20 cellular contexts compared by ENCODE assay signal in the genomic region with DNA sequence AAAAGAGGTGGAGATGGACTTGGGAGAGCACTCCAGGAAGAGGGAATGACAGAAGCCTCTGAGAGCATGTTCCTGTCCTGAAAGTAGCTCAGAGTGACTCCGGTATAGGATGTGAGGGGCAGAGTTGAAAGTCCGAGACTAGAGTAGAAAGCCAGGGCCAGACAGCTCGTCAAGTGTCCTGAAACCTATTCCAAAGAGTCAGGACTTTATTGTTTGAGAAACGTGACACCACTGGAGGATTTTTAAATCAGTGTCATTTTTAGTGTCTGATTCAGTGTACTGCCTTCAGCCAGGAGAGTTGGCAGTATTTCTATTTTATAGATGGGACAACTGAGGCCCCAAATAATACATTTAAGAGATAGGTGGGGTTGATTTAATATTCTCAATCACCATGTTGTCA. TPM values are rescaled to one million over a fixed set of nuclear protein-coding genes. Genes with fewer than 3 reads are reported as not detected.
DNase-seq lines count a peak whose midpoint lies in the region; ATAC-seq, FAIRE-seq and TF ChIP-seq lines count a peak whose summit lies in the region.
"Had no signal": no experiment of that assay in that cellular context is flagged by ENCODE, and none has a peak within 500 bp of the region (broad histone marks: within the 10 kb centered on the region; RNA-seq: fewer than 3 reads in every experiment).

No MANE protein-coding gene starts in this region.

- DNase-seq in A549 (ENCODE audit: low read depth in 1 of 2, low spot score in 1 of 2) (no peak), OCI-LY7 (ENCODE audit: low spot score) (no peak), fibroblast of pulmonary artery (ENCODE audit: low read depth) (no peak), pons (ENCODE audit: low spot score) (peak; percentile 14), NCI-H524 (lab: John Stamatoyannopoulos, UW) (no peak), T-cell (no peak)
- DNase-seq: Calu3; effector memory CD4-positive, alpha-beta T cell; immature natural killer cell; Karpas-422; NCI-H1694 treated with DMSO at 0.1 percent for 48 hours; NCI-H510A treated with DMSO at 0.1 percent for 48 hours; SW 1271; WERI-Rb-1 had no signal

- H3K4me2 ChIP-seq in A549 (no peak overlapping the region), OCI-LY7 (ENCODE audit: low read length) (peak overlapping the region; percentile 90; the same call in 1 of the 2 replicates)

- FAIRE-seq in A549 (lab: Jason Lieb, UNC): no peak
- FAIRE-seq: bronchial epithelial cell, frontal cortex had no signal

- H2AFZ ChIP-seq in OCI-LY7 (ENCODE audit: low read length): peak overlapping the region; percentile 23; the same call in 1 of the 2 replicates

- H3K4me1 ChIP-seq in A549: peaks cover 13% of the 10 kb centered on the region; the same call in 2 of the 3 replicates
- peaks cover 42% of the 10 kb centered on the region for H3K4me1 ChIP-seq in OCI-LY7 (ENCODE audit: insufficient read depth, low read length, poor library complexity, severe bottlenecking)

- intact Hi-C loops in OCI-LY7 (cut with micrococcal nuclease; ENCODE audit: unreplicated experiment): no loop called here

- H4K20me1 ChIP-seq in OCI-LY7 (ENCODE audit: insufficient read depth, low read length): no peaks in the 10 kb centered on the region

- TF ChIP-seq EP300 in A549 (IDR thresholded peaks at IDR 0.05): no peak

- no peaks in the 10 kb centered on the region for H3K36me3 Mint-ChIP-seq in T-cell
- H3K36me3 Mint-ChIP-seq: immature natural killer cell had no signal

- TF ChIP-seq CTCF in A549 (IDR thresholded peaks at IDR 0.05) (no peak), OCI-LY7 (conservative IDR thresholded peaks at IDR 0.05; ENCODE audit: low read length) (no peak), fibroblast of pulmonary artery (IDR thresholded peaks at IDR 0.05; ENCODE audit: low read length, missing control alignments) (no peak)

- no peaks in the 10 kb centered on the region for H3K9me2 ChIP-seq in OCI-LY7 (ENCODE audit: insufficient read depth, low read length)

- ATAC-seq in A549 (no peak), GM19455 (IDR thresholded peaks at IDR 0.05; ENCODE audit: unreplicated experiment) (no peak), T-cell (replicated peaks in 1 of 4) (no peak), GM19328 (IDR thresholded peaks at IDR 0.05; ENCODE audit: unreplicated experiment) (no peak)
- ATAC-seq: Panc1 had no signal

- H3K9me3 ChIP-seq in A549: no peaks in the 10 kb centered on the region
- H3K9me3 ChIP-seq in OCI-LY7 (ENCODE audit: low read length): no peaks in the 10 kb centered on the region
- H3K9me3 ChIP-seq: ovary had no signal

- no peaks in the 10 kb centered on the region for H3K79me2 ChIP-seq in OCI-LY7 (ENCODE audit: insufficient read depth, low read depth, low read length)

- CTCF ChIA-PET in A549 (lab: Yijun Ruan, JAX): interaction anchor here (0.6 to 1.0 kb wide), 4 partner anchors 27 to 187 kb away, joined by 3 to 4 read pairs (median 3); no protein-coding TSS in a partner anchor
- CTCF ChIA-PET in OCI-LY7 (lab: Charles Lee; ENCODE audit: unreplicated experiment): no interaction called here
- CTCF ChIA-PET in T-cell (lab: Charles Lee): no interaction called here

- no peak overlapping the region for H3K27ac Mint-ChIP-seq in T-cell
- H3K27ac Mint-ChIP-seq: immature natural killer cell had no signal

- no peak for TF ChIP-seq RAD21 in A549 (conservative IDR thresholded peaks at IDR 0.05 in 1 of 2, IDR thresholded peaks at IDR 0.05 in 1 of 2)

- H3K36me3 ChIP-seq in OCI-LY7 (ENCODE audit: insufficient read depth, low read length): no peaks in the 10 kb centered on the region
- H3K36me3 ChIP-seq: ovary, WERI-Rb-1 had no signal

- no TSS peak for BruUV-seq in OCI-LY7 (replicated peaks; lab: Mats Ljungman, UMichigan)

- WGBS in A549 (ENCODE audit: missing lambda C conversion rate): 84% methylated on average over 4 of the region's 4 CpGs

- peaks cover 8 to 18% of the 10 kb centered on the region in 2 donors for H3K27me3 Mint-ChIP-seq in T-cell

- H3K4me3 ChIP-seq in A549 (no peak overlapping the region), OCI-LY7 (ENCODE audit: low read depth, low read length, poor library complexity, severe bottlenecking) (no peak overlapping the region), fibroblast of pulmonary artery (replicated peaks; ENCODE audit: low read depth, low read length) (peak overlapping the region; percentile 84)
- H3K4me3 ChIP-seq: ovary had no signal

- H3K27ac ChIP-seq in A549 (peak overlapping the region; percentile 1 to 19; a peak in 2 of 6 replicates), OCI-LY7 (ENCODE audit: low read depth, low read length, poor library complexity, severe bottlenecking) (no peak overlapping the region)
- H3K27ac ChIP-seq: ovary, WERI-Rb-1 had no signal

- peaks cover 28 to 35% (median 30%) of the 10 kb centered on the region in 3 donors for H3K4me1 Mint-ChIP-seq in T-cell

- TF ChIP-seq POLR2A in A549 (IDR thresholded peaks at IDR 0.05; ENCODE audit: low read length): no peak

- H3K4me3 Mint-ChIP-seq in T-cell: no peak overlapping the region
- H3K4me3 Mint-ChIP-seq: immature natural killer cell had no signal

- H3K9me3 Mint-ChIP-seq in T-cell: no peaks in the 10 kb centered on the region

- POLR2A ChIA-PET in A549 (lab: Yijun Ruan, JAX) (no interaction called here), OCI-LY7 (lab: Charles Lee) (interaction anchor here (0.9 kb wide), 1 partner anchor 45 kb away, joined by 3 read pairs; no protein-coding TSS in a partner anchor), T-cell (lab: Charles Lee) (no interaction called here)

TF ChIP-seq in A549, 52 proteins besides CTCF, POLR2A, EP300 and RAD21:
- TF ChIP-seq NR3C1 (IDR thresholded peaks at IDR 0.05) (no peak), RFX5 (IDR thresholded peaks at IDR 0.05) (no peak), MYC (IDR thresholded peaks at IDR 0.05; ENCODE audit: borderline replicate concordance, low read length) (no peak)

RNA-seq across cellular contexts. Expression of gene RBMS3, which starts 1.6 kb away (rescaled TPM):
- polyA plus RNA-seq in A549 (2011; rRNA removed) (4.1 TPM in 2 replicates), A549 (2017; fragmentation: RNase III; extraction: RNeasy Plus Mini Kit Qiagen cat#74134 plus additional on column Dnase treatment) (0.66 to 1.4 TPM (median 0.92 TPM) in 3 replicates)
- 0.87 and 1.1 TPM in 2 replicates for polyA plus RNA-seq in A549 (2012; cell fraction: cytosol; rRNA removed)
- polyA plus RNA-seq in A549 (2012; cell fraction: nucleus; rRNA removed): 1.2 and 2.1 TPM in 2 replicates
- 27.5 and 32.3 TPM in 2 replicates for polyA minus RNA-seq in A549 (2011; rRNA and poly(A)+ RNA removed)
- 1.0 and 2.0 TPM in 2 replicates for total RNA-seq in OCI-LY7 (2014; rRNA removed; shearing (Covaris generic))
- total RNA-seq in OCI-LY7 (2022) (not detected in 2 replicates), T-cell (1 to 10 TPM in 4 of 5 donors, under 1 TPM in 1; 0.62 to 2.9 (median 1.4) TPM)
- polyA plus RNA-seq: immature natural killer cell had no signal
